ENCODE assay signal across 16 cellular contexts in the genomic region with DNA sequence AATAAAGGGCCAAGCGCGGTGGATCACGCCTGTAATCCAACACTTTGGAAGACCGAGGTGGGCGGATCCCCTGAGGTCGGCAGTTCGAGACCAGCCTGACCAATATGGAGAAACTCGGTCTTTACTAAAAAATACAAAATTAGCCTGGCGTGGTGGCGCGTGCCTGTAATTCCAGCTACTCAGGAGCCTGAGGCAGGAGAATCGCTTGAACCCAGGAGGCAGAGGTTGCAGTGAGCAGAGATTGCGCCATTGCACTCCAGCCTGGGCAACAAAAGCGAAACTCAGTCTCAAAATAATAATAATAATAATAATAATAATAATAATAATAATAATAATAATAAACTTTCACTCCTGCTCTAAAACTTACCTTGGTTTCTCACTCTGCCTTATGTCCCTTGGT. TPM values are rescaled to one million over a fixed set of nuclear protein-coding genes. Genes with fewer than 3 reads are reported as not detected.
A peak's percentile ranks its signal among the peaks of the same experiment; 100 is the strongest.
DNase-seq lines count a peak whose midpoint lies in the region; ATAC-seq and TF ChIP-seq lines count a peak whose summit lies in the region.
"Not testable (repeated sequence)": the region's sequence is repeated elsewhere in the genome, so short reads cannot be mapped to it uniquely, and the experiment has no call there.
"Had no signal": no experiment of that assay in that cellular context is flagged by ENCODE, and none has a peak within 500 bp of the region (broad histone marks: within the 10 kb centered on the region; RNA-seq: fewer than 3 reads in every experiment).

No MANE protein-coding gene starts in this region.

- H3K36me3 Mint-ChIP-seq in WTC11; memory B cell; stimulated activated naive B cell treated with anti-CD40 and anti-IgM and Interleukin-4, amounts not matched to agents 10 μg/mL and 1 μg/mL and 100 μg/mL, for 72 hours: not testable (repeated sequence)
- peaks cover 3 to 10% (median 7%) of the 10 kb centered on the region in 3 donors for H3K36me3 Mint-ChIP-seq in immature natural killer cell

- not testable (repeated sequence) for H3K27ac Mint-ChIP-seq in WTC11
- H3K27ac Mint-ChIP-seq in immature natural killer cell (peak overlapping the region; percentile 46 to 99 (median 94)), memory B cell (peak overlapping the region; percentile 82)
- peak overlapping the region; percentile 97 for H3K27ac Mint-ChIP-seq in stimulated activated naive B cell treated with anti-CD40 and anti-IgM and Interleukin-4, amounts not matched to agents 10 μg/mL and 1 μg/mL and 100 μg/mL, for 72 hours

- peaks cover 58 to 99% (median 88%) of the 10 kb centered on the region in 10 experiments for H3K4me1 ChIP-seq in BLaER1 treated with 17β-estradiol and CSF1 and Interleukin-3, amounts not matched to agents 10 nM and 100 nM
- not testable (repeated sequence) for H3K4me1 ChIP-seq in HEK293 (ENCODE audit: control insufficient read depth, insufficient read depth, low read length)
- H3K4me1 ChIP-seq in neutrophil (ENCODE audit: control insufficient read depth in 1 of 2, insufficient read depth in 1 of 2, low read depth in 1 of 2, low read length in 1 of 2) (peaks cover 85 to 95% of the 10 kb centered on the region in 2 experiments), upper lobe of right lung (peaks cover 10% of the 10 kb centered on the region)

- H3K27ac ChIP-seq in BLaER1 treated with 17β-estradiol and CSF1 and Interleukin-3, amounts not matched to agents 10 nM and 100 nM, result peak overlapping the region; percentile 85 to 99 (median 97); a peak in 21 of 22 replicates
- H3K27ac ChIP-seq in HEK293 (ENCODE audit: extremely low read depth, low read depth, low read length), result not testable (repeated sequence)
- peak overlapping the region; percentile 100 for H3K27ac ChIP-seq in neutrophil
- peak overlapping the region; percentile 74 for H3K27ac ChIP-seq in upper lobe of right lung

- H3K4me1 Mint-ChIP-seq in WTC11, result peaks cover 17% of the 10 kb centered on the region
- H3K4me1 Mint-ChIP-seq in immature natural killer cell, result peaks cover 40 to 41% of the 10 kb centered on the region in 2 donors
- H3K4me1 Mint-ChIP-seq in memory B cell, result peaks cover 30% of the 10 kb centered on the region
- H3K4me1 Mint-ChIP-seq in stimulated activated naive B cell treated with anti-CD40 and anti-IgM and Interleukin-4, amounts not matched to agents 10 μg/mL and 1 μg/mL and 100 μg/mL, for 72 hours, result peaks cover 43 to 75% of the 10 kb centered on the region in 2 donors

- peaks cover 0 to 24% (median 0%) of the 10 kb centered on the region in 11 experiments; a peak in 5 of 22 replicates for H3K36me3 ChIP-seq in BLaER1 treated with 17β-estradiol and CSF1 and Interleukin-3, amounts not matched to agents 10 nM and 100 nM
- not testable (repeated sequence) for H3K36me3 ChIP-seq in HEK293 (ENCODE audit: control insufficient read depth in 2 of 2, insufficient read depth in 1 of 2, low read length in 2 of 2); upper lobe of right lung
- peaks cover 21% of the 10 kb centered on the region for H3K36me3 ChIP-seq in neutrophil

- H3K4me3 Mint-ChIP-seq in WTC11; immature natural killer cell; memory B cell; stimulated activated naive B cell treated with anti-CD40 and anti-IgM and Interleukin-4, amounts not matched to agents 10 μg/mL and 1 μg/mL and 100 μg/mL, for 72 hours: not testable (repeated sequence)

- H3K9ac ChIP-seq in BLaER1 treated with 17β-estradiol and CSF1 and Interleukin-3, amounts not matched to agents 10 nM and 100 nM, result peak overlapping the region; percentile 72 to 90 (median 86); a peak in 18 of 22 replicates

- not testable (repeated sequence) for H3K9me3 ChIP-seq in BLaER1 treated with 17β-estradiol and CSF1 and Interleukin-3, amounts not matched to agents 10 nM and 100 nM (replicated peaks in 1 of 11); HEK293 (ENCODE audit: control insufficient read depth, insufficient read depth, low read depth, low read length); neutrophil; upper lobe of right lung

- not testable (repeated sequence) for H3K27me3 Mint-ChIP-seq in WTC11 (ENCODE audit: low read depth); immature natural killer cell (ENCODE audit: low read depth in 3 of 3); memory B cell; stimulated activated naive B cell treated with anti-CD40 and anti-IgM and Interleukin-4, amounts not matched to agents 10 μg/mL and 1 μg/mL and 100 μg/mL, for 72 hours

- not testable (repeated sequence) for H3K4me3 ChIP-seq in BLaER1 treated with 17β-estradiol and CSF1 and Interleukin-3, amounts not matched to agents 10 nM and 100 nM; HEK293 (ENCODE audit: low read depth, low read length); upper lobe of right lung
- peak overlapping the region in 1 of 2 experiments; percentile 87 for H3K4me3 ChIP-seq in neutrophil (ENCODE audit: low read depth in 1 of 2, low read length in 1 of 2)

- intact Hi-C loops in upper lobe of right lung (cut with DNase I), result not testable (repeated sequence)

- CTCF ChIA-PET in HEK293 (lab: Yijun Ruan, JAX), result interaction anchor here (0.7 kb wide), 2 partner anchors 40 kb away, joined by 3 read pairs; no protein-coding TSS in a partner anchor
- CTCF ChIA-PET in WTC11 (lab: Charles Lee), result interaction anchor here (0.7 to 1.3 kb wide), 2 partner anchors 21 to 98 kb away, joined by 3 to 4 read pairs; no protein-coding TSS in a partner anchor

- POLR2A ChIA-PET in HEK293 (lab: Yijun Ruan, JAX); WTC11 (lab: Charles Lee): not testable (repeated sequence)

- H3K27me3 ChIP-seq in BLaER1 treated with 17β-estradiol and CSF1 and Interleukin-3, amounts not matched to agents 10 nM and 100 nM; neutrophil; upper lobe of right lung: not testable (repeated sequence)

- not testable (repeated sequence) for DNase-seq in WTC11 (ENCODE audit: low spot score); immature natural killer cell; memory B cell (ENCODE audit: low spot score in 2 of 2); stimulated activated naive B cell treated with anti-CD40 and anti-IgM and Interleukin-4, amounts not matched to agents 10 μg/mL and 1 μg/mL and 100 μg/mL, for 72 hours; upper lobe of right lung

- H3K9me3 Mint-ChIP-seq in WTC11; immature natural killer cell; memory B cell; stimulated activated naive B cell treated with anti-CD40 and anti-IgM and Interleukin-4, amounts not matched to agents 10 μg/mL and 1 μg/mL and 100 μg/mL, for 72 hours: not testable (repeated sequence)

- ATAC-seq in WTC11; memory B cell (ENCODE audit: low read depth); stimulated activated naive B cell treated with anti-CD40 and anti-IgM and Interleukin-4, amounts not matched to agents 10 μg/mL and 1 μg/mL and 100 μg/mL, for 72 hours (replicated peaks); upper lobe of right lung: not testable (repeated sequence)

- TF ChIP-seq CTCF in HEK293 (tag by site-specific recombination; IDR thresholded peaks at IDR 0.05); WTC11 (IDR thresholded peaks at IDR 0.05); neutrophil (IDR thresholded peaks at IDR 0.05); upper lobe of right lung (IDR thresholded peaks at IDR 0.05): not testable (repeated sequence)

- not testable (repeated sequence) for H4K20me1 ChIP-seq in BLaER1 treated with 17β-estradiol and CSF1 and Interleukin-3, amounts not matched to agents 10 nM and 100 nM

- H3K4me2 ChIP-seq in BLaER1 treated with 17β-estradiol and CSF1 and Interleukin-3, amounts not matched to agents 10 nM and 100 nM, result peak overlapping the region; percentile 87 to 100 (median 97)

TF ChIP-seq in HEK293, 187 proteins besides CTCF, POLR2A, EP300 and RAD21:
- TF ChIP-seq REPIN1 (tag by site-specific recombination; IDR thresholded peaks at IDR 0.05; ENCODE audit: low read depth), result peak; percentile 92; the same call in 1 of the 2 replicates

TF ChIP-seq in WTC11, 78 proteins besides CTCF, POLR2A, EP300 and RAD21:
- peak; percentile 55; the same call in 1 of the 2 replicates for TF ChIP-seq HMGA2 (CRISPR knock-in tag; IDR thresholded peaks at IDR 0.05)
TF ChIP-seq in WTC11: peak in this region for 1; not testable (repeated sequence) for 77.

RNA-seq across cellular contexts. Expression of gene TYROBP, which starts 2.3 kb away (rescaled TPM):
- total RNA-seq in WTC11 (2021) (0.34 to 0.55 TPM (median 0.46 TPM) in 3 replicates), upper lobe of right lung (367 TPM)
- 1,000 to 10,000 TPM; 2,771 to 3,312 (median 2,871) TPM for polyA plus RNA-seq in immature natural killer cell
- total RNA-seq: A172; A673; Caco-2; CD4-positive, CD25-positive, alpha-beta regulatory T cell; GM23248; H1; H7 had no signal
- polyA plus RNA-seq: GM23248 had no signal

RNA-seq across cellular contexts. Expression of gene HCST, which starts 8.0 kb away (rescaled TPM):
- total RNA-seq in WTC11 (2021), result 1.8 to 1.9 TPM (median 1.8 TPM) in 3 replicates
- polyA plus RNA-seq in immature natural killer cell, result 1,000 to 10,000 TPM; 1,885 to 2,801 (median 2,654) TPM
- total RNA-seq in upper lobe of right lung, result 44.0 TPM
- total RNA-seq: A172, Caco-2, GM23248, H1 had no signal

RNA-seq across cellular contexts. Expression of gene NFKBID, which starts 10.0 kb away (rescaled TPM):
- total RNA-seq in WTC11 (2021) (10.6 to 13.9 TPM (median 12.8 TPM) in 3 replicates), upper lobe of right lung (19.5 TPM)
- 1 to 10 TPM; 2.7 to 8.0 (median 2.9) TPM for polyA plus RNA-seq in immature natural killer cell

RNA-seq across cellular contexts. Expression of gene LRFN3, which starts 25.8 kb away (rescaled TPM):
- 20.6 to 26.4 TPM (median 24.8 TPM) in 3 replicates for total RNA-seq in WTC11 (2021)
- under 1 TPM; 0.17 to 0.62 (median 0.32) TPM for polyA plus RNA-seq in immature natural killer cell
- 10.5 TPM for total RNA-seq in upper lobe of right lung

RNA-seq across cellular contexts. Expression of gene APLP1, which starts 42.0 kb away (rescaled TPM):
- 15.5 to 24.0 TPM (median 20.2 TPM) in 3 replicates for total RNA-seq in WTC11 (2021)
- polyA plus RNA-seq in immature natural killer cell, result under 1 TPM in 1 of 3 donors, not detected in 2; 0.72 TPM
- 7.0 TPM for total RNA-seq in upper lobe of right lung
- total RNA-seq: CD4-positive, CD25-positive, alpha-beta regulatory T cell; CD8-positive, alpha-beta T cell had no signal
- polyA plus RNA-seq: CD4-positive, CD25-positive, alpha-beta regulatory T cell had no signal

Comparison
In these comparisons a context has a peak if more than half of its experiments do, and no peak if none do; other contexts are left out.
1. RNA of gene TYROBP, which starts 2.3 kb away (total RNA-seq): 367 TPM in upper lobe of right lung (single experiment); 0.34 to 0.55 TPM in WTC11; every median in the first group is over 100 times any median in the second.
2. RNA of gene HCST, which starts 8.0 kb away (total RNA-seq): 44.0 TPM in upper lobe of right lung (single experiment); 1.8 to 1.9 TPM in WTC11; every median in the first group is over 10 times any median in the second.